Comparison of ENCODE assay signal across 11 cellular contexts in the genomic region with DNA sequence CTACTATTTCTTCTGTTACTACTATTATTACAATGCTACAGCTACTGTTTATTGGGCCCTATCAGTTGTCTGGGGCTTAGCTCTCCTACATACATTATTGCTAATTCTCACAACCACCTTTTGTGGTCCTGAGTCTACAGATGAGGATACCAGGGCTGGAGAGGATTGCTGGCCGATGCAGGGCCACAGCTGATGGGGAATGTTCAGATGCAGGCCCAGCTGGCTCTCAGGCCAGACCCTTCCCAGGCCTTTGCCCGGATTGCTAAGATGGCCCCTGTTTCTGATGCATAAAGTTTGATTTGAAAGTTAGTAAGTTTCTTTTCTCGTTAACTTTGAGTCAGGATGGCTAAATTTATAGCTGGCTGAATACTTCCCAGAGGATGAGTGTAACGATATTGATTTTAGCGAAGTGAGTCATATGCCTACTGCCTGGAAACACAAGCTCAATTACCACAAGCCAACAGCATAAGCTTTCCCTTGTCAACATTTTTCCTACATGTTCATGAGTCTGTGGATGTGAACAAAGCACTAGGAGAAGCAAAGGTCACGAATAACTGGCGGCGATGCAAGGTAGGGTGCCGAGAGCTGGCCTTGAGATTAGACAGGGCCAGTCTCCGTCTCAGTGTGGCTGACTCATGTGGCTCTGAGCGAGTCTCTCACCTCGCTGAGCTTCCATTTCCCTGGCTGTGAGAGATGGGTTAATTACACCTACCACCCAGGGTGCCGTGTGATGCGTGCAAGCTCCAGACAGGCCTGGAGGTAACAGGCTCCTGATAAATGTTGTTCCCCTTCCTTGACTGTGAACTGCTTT.
DNase-seq lines count a peak whose midpoint lies in the region; ATAC-seq and TF ChIP-seq lines count a peak whose summit lies in the region.
"Had no signal": no experiment of that assay in that cellular context is flagged by ENCODE, and none has a peak within 500 bp of the region (broad histone marks: within the 10 kb centered on the region; RNA-seq: fewer than 3 reads in every experiment).

No MANE protein-coding gene starts in this region.

- H4K8ac ChIP-seq in IMR-90 (ENCODE audit: low read depth in 2 of 2, low read length in 2 of 2) (peak overlapping the region in 1 of 2 experiments; percentile 53; a peak in 2 of 4 replicates), H9 (replicated peaks; ENCODE audit: insufficient read length, low read depth, low read length) (no peak overlapping the region)

- peaks cover 16% of the 10 kb centered on the region for H3K9me1 ChIP-seq in IMR-90 (ENCODE audit: insufficient read depth, low read length)

- H2BK120ac ChIP-seq in IMR-90 (ENCODE audit: low read depth, low read length) (peak overlapping the region; percentile 62; the same call in 1 of the 2 replicates), H9 (ENCODE audit: low read depth, low read length, poor library complexity, severe bottlenecking) (no peak overlapping the region)

- 51% methylated on average over 3 of the region's 14 CpGs; no CpG with 5 or more reads in 1 of the 2 experiments for WGBS in IMR-90 (ENCODE audit: extremely low coverage in 2 of 2, insufficient read length in 1 of 2), 2 experiments
- WGBS in adrenal gland, 4 donors = 50 to 72% (median 53%) methylated on average over 12 to 14 of the region's 14 CpGs
- WGBS in H9 (ENCODE audit: extremely low coverage, insufficient read length, low lambda C conversion rate) = no CpG with 5 or more reads among the region's 14 CpGs

- H3K27me3 ChIP-seq in IMR-90 (ENCODE audit: control insufficient read depth, insufficient read depth, low read length) (no peaks in the 10 kb centered on the region), adrenal gland (no peaks in the 10 kb centered on the region), H9 (ENCODE audit: insufficient read depth, low read length) (no peaks in the 10 kb centered on the region)
- H3K27me3 ChIP-seq: ascending aorta had no signal

- no TSS peak for BruUV-seq in IMR-90 (replicated peaks; lab: Mats Ljungman, UMichigan)

- H3K9ac ChIP-seq in IMR-90 (ENCODE audit: low read depth, low read length) = 0 out of 2 replicates have a peak overlapping the region, but pooled peaks have one; percentile 13
- no peak overlapping the region for H3K9ac ChIP-seq in H9 (ENCODE audit: extremely low read depth, insufficient read length, low read length)
- H3K9ac ChIP-seq: KMS-11 had no signal

- H3K4ac ChIP-seq in IMR-90 (ENCODE audit: low read depth, low read length) = peak overlapping the region; percentile 38
- no peak overlapping the region for H3K4ac ChIP-seq in H9 (ENCODE audit: low read depth, low read length)

- no peaks in the 10 kb centered on the region for H3K27me3 Mint-ChIP-seq in activated T-cell treated with anti-CD3 and anti-CD28 coated beads, Interleukin-2, amount 50 U/mL, for 24 hours
- H3K27me3 Mint-ChIP-seq in H9 (ENCODE audit: low read depth) = no peaks in the 10 kb centered on the region

- H3K23me2 ChIP-seq in H9 (ENCODE audit: insufficient read length, low read depth, low read length, poor library complexity, severe bottlenecking) = no peaks in the 10 kb centered on the region

- H3K79me2 ChIP-seq in H9 (ENCODE audit: insufficient read depth, low read length) = no peaks in the 10 kb centered on the region

- H2BK15ac ChIP-seq in IMR-90 (ENCODE audit: low read depth, low read length) (no peak overlapping the region), H9 (ENCODE audit: low read depth, low read length) (no peak overlapping the region)

- in situ Hi-C loops in IMR-90 (cut with MboI; ENCODE audit: low sequenced_read_pairs) = no loop called here

- H2BK20ac ChIP-seq in IMR-90 (ENCODE audit: low read depth, low read length) (no peak overlapping the region), H9 (ENCODE audit: low read depth, low read length, poor library complexity, severe bottlenecking) (no peak overlapping the region)

- DNase-seq in AG20443 (ENCODE audit: low spot score) (peak; percentile 83), IMR-90 (peak; percentile 98), adrenal gland (peak; percentile 73 to 94 (median 90)), left colon (peak; percentile 20 to 41), omental fat pad (ENCODE audit: low spot score) (no peak), H9 (no peak)
- no peak for DNase-seq in activated T-cell treated with anti-CD3 and anti-CD28 coated beads, Interleukin-2, amount 50 U/mL, for 24 hours
- DNase-seq: lower lobe of right lung had no signal

- H3K9me3 ChIP-seq in IMR-90 (ENCODE audit: control insufficient read depth, insufficient read depth, low read length) (no peaks in the 10 kb centered on the region), adrenal gland (replicated peaks in 1 of 3) (no peaks in the 10 kb centered on the region), H9 (ENCODE audit: control insufficient read depth, low read depth, low read length) (no peaks in the 10 kb centered on the region)
- H3K9me3 ChIP-seq: ascending aorta, lower lobe of right lung had no signal

- no peaks in the 10 kb centered on the region for H3K9me3 Mint-ChIP-seq in activated T-cell treated with anti-CD3 and anti-CD28 coated beads, Interleukin-2, amount 50 U/mL, for 24 hours
- no peaks in the 10 kb centered on the region; a peak in 1 of 5 replicates for H3K9me3 Mint-ChIP-seq in H9

- dilution Hi-C loops in IMR-90 (cut with HindIII; ENCODE audit: low sequenced_read_pairs, unreplicated experiment) = no loop called here

- no peak overlapping the region for H3K18ac ChIP-seq in IMR-90 (ENCODE audit: low read depth, low read length)
- no peak overlapping the region for H3K18ac ChIP-seq in H9 (ENCODE audit: insufficient read length, low read depth, low read length)

- no peaks in the 10 kb centered on the region for H3K36me3 Mint-ChIP-seq in activated T-cell treated with anti-CD3 and anti-CD28 coated beads, Interleukin-2, amount 50 U/mL, for 24 hours (ENCODE audit: low read depth)
- H3K36me3 Mint-ChIP-seq in H9 (ENCODE audit: insufficient read depth in 1 of 3, low read depth in 3 of 3) = peaks cover 0 to 2% (median 0%) of the 10 kb centered on the region in 3 experiments; a peak in 2 of 7 replicates

- H3K56ac ChIP-seq in IMR-90 (ENCODE audit: extremely low read depth, insufficient read depth, low read length) (no peak overlapping the region), H9 (ENCODE audit: insufficient read length, low read depth, low read length) (no peak overlapping the region)

- H2AFZ ChIP-seq in IMR-90 (replicated peaks; ENCODE audit: low read length, poor library complexity) = peak overlapping the region; percentile 83
- no peak overlapping the region for H2AFZ ChIP-seq in H9 (ENCODE audit: low read length)

- TF ChIP-seq POLR2A in IMR-90 (IDR thresholded peaks at IDR 0.05; ENCODE audit: low read depth, low read length) = no peak
- TF ChIP-seq POLR2A in adrenal gland (IDR thresholded peaks at IDR 0.05) = no peak

- ATAC-seq in IMR-90 (ENCODE audit: low read depth) (peak; percentile 96), left colon (peak; percentile 91), omental fat pad (ENCODE audit: low FRiP score) (no peak), GM21737 (IDR thresholded peaks at IDR 0.05; ENCODE audit: unreplicated experiment) (no peak)
- ATAC-seq: lower lobe of right lung had no signal

- no peak overlapping the region for H4K5ac ChIP-seq in IMR-90 (ENCODE audit: low read depth, low read length)
- H4K5ac ChIP-seq in H9 (ENCODE audit: insufficient read length, low read depth, low read length) = no peak overlapping the region

- peak overlapping the region; percentile 35; the same call in 1 of the 2 replicates for H4K91ac ChIP-seq in IMR-90 (ENCODE audit: insufficient read depth, low read depth, low read length)
- H4K91ac ChIP-seq in H9 (ENCODE audit: insufficient read length, low read depth, low read length) = no peak overlapping the region

- POLR2A ChIA-PET in IMR-90 (lab: Charles Lee; ENCODE audit: unreplicated experiment) = no interaction called here

- H2BK12ac ChIP-seq in H9 (ENCODE audit: insufficient read length, low read depth, low read length) = no peak overlapping the region

- peak overlapping the region; percentile 90 for H2BK5ac ChIP-seq in IMR-90 (ENCODE audit: low read depth, low read length, poor library complexity, severe bottlenecking)
- H2BK5ac ChIP-seq in H9 (ENCODE audit: insufficient read length, low read length) = no peak overlapping the region

- H3K4me1 Mint-ChIP-seq in activated T-cell treated with anti-CD3 and anti-CD28 coated beads, Interleukin-2, amount 50 U/mL, for 24 hours (ENCODE audit: low read depth) = no peaks in the 10 kb centered on the region
- peaks cover 3 to 11% of the 10 kb centered on the region in 2 experiments; a peak in 3 of 4 replicates for H3K4me1 Mint-ChIP-seq in H9

- intact Hi-C loops in IMR-90 (cut with micrococcal nuclease) (no loop called here), adrenal gland (cut with DNase I) (no loop called here), left colon (cut with DNase I, micrococcal nuclease) (no loop called here)

- no peak overlapping the region for H3K23ac ChIP-seq in IMR-90 (ENCODE audit: low read depth, low read length)
- no peak overlapping the region for H3K23ac ChIP-seq in H9 (ENCODE audit: insufficient read length, low read depth, low read length)

- no peak overlapping the region for H3T11ph ChIP-seq in H9 (ENCODE audit: low read length)

- H3K79me1 ChIP-seq in IMR-90 (ENCODE audit: low read depth in 1 of 2, low read length in 2 of 2) = peaks cover 0 to 5% of the 10 kb centered on the region in 2 experiments; a peak in 2 of 4 replicates
- H3K79me1 ChIP-seq in H9 (ENCODE audit: insufficient read depth, low read depth, low read length, poor library complexity, severe bottlenecking) = no peaks in the 10 kb centered on the region

- 0 out of 2 replicates have a peak, but pooled peaks have one; percentile 5 for TF ChIP-seq RAD21 in IMR-90 (IDR thresholded peaks at IDR 0.05; ENCODE audit: low read length)

- TF ChIP-seq CTCF in IMR-90 (conservative IDR thresholded peaks at IDR 0.05; ENCODE audit: low read depth, low read length) (no peak), adrenal gland (IDR thresholded peaks at IDR 0.05) (no peak), omental fat pad (IDR thresholded peaks at IDR 0.05) (no peak), H9 (conservative IDR thresholded peaks at IDR 0.05) (no peak)

- CTCF ChIA-PET in IMR-90 (lab: Yijun Ruan, JAX) = interaction anchor here (0.6 to 1.8 kb wide), 5 partner anchors 10 to 91 kb away, joined by 3 to 5 read pairs (median 3); no protein-coding TSS in a partner anchor

- H3K4me2 ChIP-seq in IMR-90 (ENCODE audit: low read depth, low read length) = peak overlapping the region; percentile 60
- H3K4me2 ChIP-seq in H9 (ENCODE audit: insufficient read depth, insufficient read length, low read length) = no peak overlapping the region
- H3K4me2 ChIP-seq: KMS-11 had no signal

- peaks cover 2% of the 10 kb centered on the region; the same call in 1 of the 2 replicates for H3K36me3 ChIP-seq in IMR-90 (ENCODE audit: control insufficient read depth, insufficient read depth, low read length)
- no peaks in the 10 kb centered on the region for H3K36me3 ChIP-seq in adrenal gland (replicated peaks in 1 of 2)
- H3K36me3 ChIP-seq: ascending aorta, lower lobe of right lung had no signal

- H2AK5ac ChIP-seq in IMR-90 (ENCODE audit: low read depth, low read length) (peak overlapping the region; percentile 13; the same call in 1 of the 2 replicates), H9 (ENCODE audit: insufficient read length, low read length) (no peak overlapping the region)

- no peak overlapping the region for H3K27ac Mint-ChIP-seq in activated T-cell treated with anti-CD3 and anti-CD28 coated beads, Interleukin-2, amount 50 U/mL, for 24 hours
- H3K27ac Mint-ChIP-seq in H9 = no peak overlapping the region; a peak in 1 of 7 replicates

- H2AK9ac ChIP-seq in IMR-90 (replicated peaks; ENCODE audit: low read depth, low read length, poor library complexity) = peak overlapping the region; percentile 47

- peak overlapping the region; percentile 61 for H3K27ac ChIP-seq in IMR-90 (ENCODE audit: insufficient read depth, low read length)
- peak overlapping the region; percentile 32 to 84 (median 52) for H3K27ac ChIP-seq in adrenal gland
- H3K27ac ChIP-seq in H9 (ENCODE audit: insufficient read length, low read depth, low read length) = no peak overlapping the region
- H3K27ac ChIP-seq: ascending aorta, KMS-11, lower lobe of right lung had no signal

- H3K4me3 Mint-ChIP-seq in activated T-cell treated with anti-CD3 and anti-CD28 coated beads, Interleukin-2, amount 50 U/mL, for 24 hours = no peak overlapping the region
- H3K4me3 Mint-ChIP-seq in H9 = no peak overlapping the region

- H3K14ac ChIP-seq in IMR-90 (replicated peaks; ENCODE audit: low read depth, low read length) (peak overlapping the region; percentile 60; the same call in 1 of the 2 replicates), H9 (ENCODE audit: insufficient read depth, low read length) (no peak overlapping the region; the same call in 1 of the 2 replicates)

- H3K4me3 ChIP-seq in IMR-90 (ENCODE audit: insufficient read depth, low read depth, low read length) = no peak overlapping the region
- no peak overlapping the region for H3K4me3 ChIP-seq in adrenal gland
- H3K4me3 ChIP-seq: ascending aorta, lower lobe of right lung had no signal

- peaks cover 25% of the 10 kb centered on the region for H4K20me1 ChIP-seq in IMR-90 (ENCODE audit: insufficient read depth, low read length)
- H4K20me1 ChIP-seq in H9 (ENCODE audit: control insufficient read depth, insufficient read depth, insufficient read length) = no peaks in the 10 kb centered on the region

- H3K4me1 ChIP-seq in IMR-90 (ENCODE audit: control insufficient read depth, insufficient read depth, low read length) = peaks cover 8% of the 10 kb centered on the region
- H3K4me1 ChIP-seq in adrenal gland (replicated peaks in 1 of 2) = peaks cover 0 to 21% of the 10 kb centered on the region in 2 donors
- no peaks in the 10 kb centered on the region for H3K4me1 ChIP-seq in H9 (ENCODE audit: insufficient read depth, low read length)
- H3K4me1 ChIP-seq: ascending aorta, lower lobe of right lung had no signal

Comparison
In these comparisons a context has a peak if more than half of its experiments do, and no peak if none do; other contexts are left out.
1. DNase-seq: peak in AG20443 (single experiment), IMR-90 (single experiment), adrenal gland (7 of 7) and left colon (2 of 2); none in omental fat pad (single experiment), activated T-cell treated with anti-CD3 and anti-CD28 coated beads, Interleukin-2, amount 50 U/mL, for 24 hours (single experiment) and H9 (single experiment).
2. ATAC-seq: peak in IMR-90 (single experiment) and left colon (single experiment); none in omental fat pad (single experiment) and GM21737 (single experiment).